ENCODE assay signal across 2 cellular contexts in the genomic region with DNA sequence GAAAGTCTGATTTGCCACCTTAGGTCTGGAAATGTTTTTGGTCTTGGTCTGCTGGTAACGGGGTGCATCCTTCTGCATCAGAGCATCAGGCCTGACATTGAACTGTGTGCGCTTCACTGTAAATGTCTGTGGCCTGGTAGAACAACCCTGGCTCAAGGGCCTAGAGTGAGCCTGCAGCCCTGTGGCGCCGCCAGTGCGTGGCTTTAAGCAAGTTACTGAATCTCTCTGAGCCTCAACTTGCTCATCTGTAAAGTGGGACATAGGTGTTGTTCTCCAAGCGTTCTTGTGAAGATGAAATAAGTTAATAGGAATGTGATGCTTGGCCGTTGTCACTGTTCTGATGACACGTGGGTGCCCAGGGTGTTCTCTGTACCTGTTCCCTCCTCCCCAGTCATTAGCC.
A peak's percentile ranks its signal among the peaks of the same experiment; 100 is the strongest.
TF ChIP-seq lines count a peak whose summit lies in the region.

No MANE protein-coding gene starts in this region.

TF ChIP-seq in HepG2, 621 proteins besides CTCF, POLR2A, EP300 and RAD21:
- no peak for TF ChIP-seq SRSF9 (IDR thresholded peaks at IDR 0.05; ENCODE audit: borderline replicate concordance, insufficient read depth, low read depth, low read length, poor library complexity, severe bottlenecking)
- TF ChIP-seq DDIT3 (CRISPR knock-in tag; IDR thresholded peaks at IDR 0.05) = no peak
- TF ChIP-seq ZNF629 (CRISPR knock-in tag; conservative IDR thresholded peaks at IDR 0.05) = peak; percentile 93
- TF ChIP-seq ZNF710 (CRISPR knock-in tag; IDR thresholded peaks at IDR 0.05; ENCODE audit: borderline replicate concordance) = no peak
- TF ChIP-seq ZMYM3 (CRISPR knock-in tag; IDR thresholded peaks at IDR 0.05) = peak; percentile 73

TF ChIP-seq in K562, 482 proteins besides CTCF, POLR2A, EP300 and RAD21 (continues in another document):
- TF ChIP-seq BACH1 (tag; IDR thresholded peaks at IDR 0.05) = no peak
- no peak for TF ChIP-seq ZFX (CRISPR knock-in tag; IDR thresholded peaks at IDR 0.05)
- TF ChIP-seq SRSF3 (IDR thresholded peaks at IDR 0.05; ENCODE audit: insufficient read depth, low read length) = no peak
- no peak for TF ChIP-seq ZNF431 (CRISPR knock-in tag; IDR thresholded peaks at IDR 0.05)
- 0 out of 4 replicates have a peak, but pooled peaks of 1 of the 2 experiments have one; percentile 12 for TF ChIP-seq RCOR1 (IDR thresholded peaks at IDR 0.05; ENCODE audit: borderline replicate concordance in 1 of 2, low read depth in 2 of 2, low read length in 2 of 2)
- no peak for TF ChIP-seq GABPB1 (CRISPR knock-in tag; IDR thresholded peaks at IDR 0.05)
- no peak for TF ChIP-seq RAD51 (IDR thresholded peaks at IDR 0.05; ENCODE audit: borderline replicate concordance, low read depth)
- no peak for TF ChIP-seq HDAC8 (tag; IDR thresholded peaks at IDR 0.05)
- TF ChIP-seq ZBTB33 (CRISPR knock-in tag; IDR thresholded peaks at IDR 0.05) = peak; percentile 89
- TF ChIP-seq ZFP36 (IDR thresholded peaks at IDR 0.05; ENCODE audit: low read depth, low read length, partially characterized antibody) = peak; percentile 13
- TF ChIP-seq, protein P1, sequence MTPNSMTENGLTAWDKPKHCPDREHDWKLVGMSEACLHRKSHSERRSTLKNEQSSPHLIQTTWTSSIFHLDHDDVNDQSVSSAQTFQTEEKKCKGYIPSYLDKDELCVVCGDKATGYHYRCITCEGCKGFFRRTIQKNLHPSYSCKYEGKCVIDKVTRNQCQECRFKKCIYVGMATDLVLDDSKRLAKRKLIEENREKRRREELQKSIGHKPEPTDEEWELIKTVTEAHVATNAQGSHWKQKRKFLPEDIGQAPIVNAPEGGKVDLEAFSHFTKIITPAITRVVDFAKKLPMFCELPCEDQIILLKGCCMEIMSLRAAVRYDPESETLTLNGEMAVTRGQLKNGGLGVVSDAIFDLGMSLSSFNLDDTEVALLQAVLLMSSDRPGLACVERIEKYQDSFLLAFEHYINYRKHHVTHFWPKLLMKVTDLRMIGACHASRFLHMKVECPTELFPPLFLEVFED (CRISPR knock-in tag; conservative IDR thresholded peaks at IDR 0.05) = no peak
- TF ChIP-seq HDGF (IDR thresholded peaks at IDR 0.05) = no peak
- no peak for TF ChIP-seq FOXK1 (CRISPR knock-in tag; IDR thresholded peaks at IDR 0.05; ENCODE audit: borderline replicate concordance)
- TF ChIP-seq ZNF717 (CRISPR knock-in tag; IDR thresholded peaks at IDR 0.05) = no peak
- TF ChIP-seq ARID1B (IDR thresholded peaks at IDR 0.05) = no peak
- TF ChIP-seq, protein P2, sequence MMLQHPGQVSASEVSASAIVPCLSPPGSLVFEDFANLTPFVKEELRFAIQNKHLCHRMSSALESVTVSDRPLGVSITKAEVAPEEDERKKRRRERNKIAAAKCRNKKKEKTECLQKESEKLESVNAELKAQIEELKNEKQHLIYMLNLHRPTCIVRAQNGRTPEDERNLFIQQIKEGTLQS (IDR thresholded peaks at IDR 0.05) = no peak
- TF ChIP-seq, protein P2 (CRISPR knock-in tag; conservative IDR thresholded peaks at IDR 0.05) = no peak
- TF ChIP-seq ZBTB49 (CRISPR knock-in tag; IDR thresholded peaks at IDR 0.05; ENCODE audit: borderline replicate concordance) = no peak
- TF ChIP-seq SAFB2 (IDR thresholded peaks at IDR 0.05; ENCODE audit: borderline replicate concordance, low read depth, low read length, severe bottlenecking) = no peak
- TF ChIP-seq BRD4 (IDR thresholded peaks at IDR 0.05) = no peak
- no peak for TF ChIP-seq TEAD1 (CRISPR knock-in tag; IDR thresholded peaks at IDR 0.05)
- no peak for TF ChIP-seq CREB3L1 (IDR thresholded peaks at IDR 0.05; ENCODE audit: borderline replicate concordance, low read depth)
- TF ChIP-seq JUN (IDR thresholded peaks at IDR 0.05; ENCODE audit: borderline replicate concordance, low read depth, low read length) = no peak
- no peak for TF ChIP-seq JUN (CRISPR knock-in tag; IDR thresholded peaks at IDR 0.05; ENCODE audit: borderline replicate concordance)
- no peak for TF ChIP-seq ZNF354B (CRISPR knock-in tag; IDR thresholded peaks at IDR 0.05)
- TF ChIP-seq, protein P3, sequence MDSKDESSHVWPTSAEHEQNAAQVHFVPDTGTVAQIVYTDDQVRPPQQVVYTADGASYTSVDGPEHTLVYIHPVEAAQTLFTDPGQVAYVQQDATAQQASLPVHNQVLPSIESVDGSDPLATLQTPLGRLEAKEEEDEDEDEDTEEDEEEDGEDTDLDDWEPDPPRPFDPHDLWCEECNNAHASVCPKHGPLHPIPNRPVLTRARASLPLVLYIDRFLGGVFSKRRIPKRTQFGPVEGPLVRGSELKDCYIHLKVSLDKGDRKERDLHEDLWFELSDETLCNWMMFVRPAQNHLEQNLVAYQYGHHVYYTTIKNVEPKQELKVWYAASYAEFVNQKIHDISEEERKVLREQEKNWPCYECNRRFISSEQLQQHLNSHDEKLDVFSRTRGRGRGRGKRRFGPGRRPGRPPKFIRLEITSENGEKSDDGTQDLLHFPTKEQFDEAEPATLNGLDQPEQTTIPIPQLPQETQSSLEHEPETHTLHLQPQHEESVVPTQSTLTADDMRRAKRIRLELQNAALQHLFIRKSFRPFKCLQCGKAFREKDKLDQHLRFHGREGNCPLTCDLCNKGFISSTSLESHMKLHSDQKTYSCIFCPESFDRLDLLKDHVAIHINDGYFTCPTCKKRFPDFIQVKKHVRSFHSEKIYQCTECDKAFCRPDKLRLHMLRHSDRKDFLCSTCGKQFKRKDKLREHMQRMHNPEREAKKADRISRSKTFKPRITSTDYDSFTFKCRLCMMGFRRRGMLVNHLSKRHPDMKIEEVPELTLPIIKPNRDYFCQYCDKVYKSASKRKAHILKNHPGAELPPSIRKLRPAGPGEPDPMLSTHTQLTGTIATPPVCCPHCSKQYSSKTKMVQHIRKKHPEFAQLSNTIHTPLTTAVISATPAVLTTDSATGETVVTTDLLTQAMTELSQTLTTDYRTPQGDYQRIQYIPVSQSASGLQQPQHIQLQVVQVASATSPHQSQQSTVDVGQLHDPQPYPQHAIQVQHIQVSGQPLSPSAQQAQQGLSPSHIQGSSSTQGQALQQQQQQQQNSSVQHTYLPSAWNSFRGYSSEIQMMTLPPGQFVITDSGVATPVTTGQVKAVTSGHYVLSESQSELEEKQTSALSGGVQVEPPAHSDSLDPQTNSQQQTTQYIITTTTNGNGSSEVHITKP (IDR thresholded peaks at IDR 0.05; ENCODE audit: partially characterized antibody) = no peak
- no peak for TF ChIP-seq HEY1 (CRISPR knock-in tag; IDR thresholded peaks at IDR 0.05; ENCODE audit: borderline replicate concordance)
- TF ChIP-seq ATF7 (IDR thresholded peaks at IDR 0.05) = no peak
- peak; percentile 27 to 58; a peak in 3 of 4 replicates for TF ChIP-seq KDM1A (IDR thresholded peaks at IDR 0.05)
- TF ChIP-seq, protein P4, sequence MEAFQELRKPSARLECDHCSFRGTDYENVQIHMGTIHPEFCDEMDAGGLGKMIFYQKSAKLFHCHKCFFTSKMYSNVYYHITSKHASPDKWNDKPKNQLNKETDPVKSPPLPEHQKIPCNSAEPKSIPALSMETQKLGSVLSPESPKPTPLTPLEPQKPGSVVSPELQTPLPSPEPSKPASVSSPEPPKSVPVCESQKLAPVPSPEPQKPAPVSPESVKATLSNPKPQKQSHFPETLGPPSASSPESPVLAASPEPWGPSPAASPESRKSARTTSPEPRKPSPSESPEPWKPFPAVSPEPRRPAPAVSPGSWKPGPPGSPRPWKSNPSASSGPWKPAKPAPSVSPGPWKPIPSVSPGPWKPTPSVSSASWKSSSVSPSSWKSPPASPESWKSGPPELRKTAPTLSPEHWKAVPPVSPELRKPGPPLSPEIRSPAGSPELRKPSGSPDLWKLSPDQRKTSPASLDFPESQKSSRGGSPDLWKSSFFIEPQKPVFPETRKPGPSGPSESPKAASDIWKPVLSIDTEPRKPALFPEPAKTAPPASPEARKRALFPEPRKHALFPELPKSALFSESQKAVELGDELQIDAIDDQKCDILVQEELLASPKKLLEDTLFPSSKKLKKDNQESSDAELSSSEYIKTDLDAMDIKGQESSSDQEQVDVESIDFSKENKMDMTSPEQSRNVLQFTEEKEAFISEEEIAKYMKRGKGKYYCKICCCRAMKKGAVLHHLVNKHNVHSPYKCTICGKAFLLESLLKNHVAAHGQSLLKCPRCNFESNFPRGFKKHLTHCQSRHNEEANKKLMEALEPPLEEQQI (IDR thresholded peaks at IDR 0.05) = no peak
- no peak for TF ChIP-seq ZNF668 (CRISPR knock-in tag; IDR thresholded peaks at IDR 0.05)
- no peak for TF ChIP-seq ZNF592 (IDR thresholded peaks at IDR 0.05)
- TF ChIP-seq HLTF (IDR thresholded peaks at IDR 0.05) = no peak
